ENCODE assay signal across 19 cellular contexts in the genomic region with DNA sequence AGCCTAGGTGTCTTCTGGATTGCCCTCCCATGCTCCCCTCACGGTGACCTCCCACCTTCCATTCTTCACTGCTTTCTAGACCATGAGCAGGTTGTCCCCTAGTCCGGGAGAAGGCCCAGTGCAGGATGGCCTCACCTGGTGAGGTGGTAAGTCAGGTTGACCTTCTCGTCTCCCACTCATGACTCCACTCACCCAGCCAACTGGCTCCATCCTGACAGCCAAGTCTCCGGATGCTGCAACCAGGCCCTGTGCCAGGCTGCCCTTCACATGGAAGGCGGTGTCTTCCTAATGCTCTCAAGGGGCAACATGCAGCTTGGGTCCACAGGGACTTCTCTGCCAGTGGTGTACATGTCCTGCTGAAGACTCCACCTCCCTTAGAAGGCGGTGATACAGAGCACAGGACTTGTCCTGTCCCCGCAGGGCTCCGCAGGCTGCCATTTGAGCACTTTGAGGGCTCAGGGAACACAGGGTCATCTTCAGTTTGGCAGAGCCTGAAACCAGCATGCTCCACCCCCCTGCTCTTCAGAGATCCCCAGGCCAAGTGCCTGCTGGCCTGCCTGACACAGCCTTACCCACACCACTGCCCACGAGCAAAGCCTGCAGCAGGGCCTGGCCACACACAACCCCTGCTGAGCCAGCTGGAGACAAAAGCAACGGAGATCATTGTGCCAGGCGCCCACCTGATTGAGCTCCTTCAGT. TPM values are rescaled to one million over a fixed set of nuclear protein-coding genes. Genes with fewer than 3 reads are reported as not detected.
DNase-seq lines count a peak whose midpoint lies in the region; ATAC-seq, FAIRE-seq and TF ChIP-seq lines count a peak whose summit lies in the region.
"Had no signal": no experiment of that assay in that cellular context is flagged by ENCODE, and none has a peak within 500 bp of the region (broad histone marks: within the 10 kb centered on the region; RNA-seq: fewer than 3 reads in every experiment).

No MANE protein-coding gene starts in this region.

- H3K4me2 ChIP-seq in OCI-LY3 (ENCODE audit: low read length) (peak overlapping the region; percentile 54), HepG2 (ENCODE audit: low read depth, low read length) (no peak overlapping the region), SK-N-SH (no peak overlapping the region)

- H2AFZ ChIP-seq in OCI-LY3 (ENCODE audit: low read depth, low read length) (no peak overlapping the region), HepG2 (ENCODE audit: low read length) (no peak overlapping the region), SK-N-SH (ENCODE audit: low read depth) (no peak overlapping the region)

- DNase-seq in Right ventricle myocardium superior, result no peak
- no peak for DNase-seq in right atrium auricular region (ENCODE audit: low spot score)
- no peak for DNase-seq in HepG2 (ENCODE audit: low spot score)
- DNase-seq in aorta, result no peak
- DNase-seq in SK-N-SH, result no peak
- DNase-seq in tibial nerve (ENCODE audit: low spot score in 2 of 2), result no peak
- DNase-seq: BE2C; DMS53; effector CD8-positive, alpha-beta T cell; lower lobe of right lung; naive B cell; NCI-H2171; NCI-H748 treated with DMSO at 0.1 percent for 48 hours; SJCRH30; stimulated activated CD4-positive, alpha-beta T cell treated with anti-CD3 and anti-CD28 coated beads, Interleukin-4, amount 100 ng/mL, for 4 hours; T-helper 9 cell had no signal

- H3K4me3 ChIP-seq in right atrium auricular region (no peak overlapping the region), OCI-LY3 (ENCODE audit: low read length) (no peak overlapping the region), HepG2 (replicated peaks in 1 of 3; ENCODE audit: insufficient read depth in 1 of 3, low read depth in 2 of 3, low read length in 3 of 3) (no peak overlapping the region), aorta (ENCODE audit: low read length in 2 of 2) (no peak overlapping the region), SK-N-SH (ENCODE audit: low read depth in 2 of 2, low read length in 1 of 2) (no peak overlapping the region), tibial nerve (no peak overlapping the region)
- H3K4me3 ChIP-seq: lower lobe of right lung, SJCRH30 had no signal

- no peaks in the 10 kb centered on the region for H3K9me2 ChIP-seq in SK-N-SH

- WGBS in HepG2 (ENCODE audit: low lambda C conversion rate), result 61% methylated on average over 7 of the region's 11 CpGs
- 88% methylated on average over 11 of the region's 11 CpGs for WGBS in aorta, 2 donors
- 61% methylated on average over 7 of the region's 11 CpGs for whole genome bisulfite sequencing in SK-N-SH (ENCODE audit: low lambda C conversion rate)
- WGBS in tibial nerve, 2 donors, result 84 to 89% methylated on average over 9 to 10 of the region's 11 CpGs

- H4K20me1 ChIP-seq in OCI-LY3 (ENCODE audit: insufficient read depth, low read length) (peaks cover 3% of the 10 kb centered on the region; the same call in 1 of the 2 replicates), HepG2 (ENCODE audit: insufficient read depth, low read length) (no peaks in the 10 kb centered on the region), SK-N-SH (ENCODE audit: insufficient read depth) (no peaks in the 10 kb centered on the region)

- intact Hi-C loops in Right ventricle myocardium superior (cut with DNase I), result no loop called here
- intact Hi-C loops in HepG2 (cut with micrococcal nuclease; ENCODE audit: unreplicated experiment), result no loop called here
- intact Hi-C loops in aorta (cut with DNase I), result no loop called here

- H3K79me2 ChIP-seq in OCI-LY3 (ENCODE audit: low read length), result peaks cover 71% of the 10 kb centered on the region
- no peaks in the 10 kb centered on the region for H3K79me2 ChIP-seq in HepG2 (ENCODE audit: insufficient read depth, low read length)
- no peaks in the 10 kb centered on the region for H3K79me2 ChIP-seq in SK-N-SH (ENCODE audit: insufficient read depth)

- H3K27ac ChIP-seq in right atrium auricular region, result no peak overlapping the region
- peak overlapping the region; percentile 99 for H3K27ac ChIP-seq in OCI-LY3 (ENCODE audit: low read length)
- H3K27ac ChIP-seq in HepG2 (ENCODE audit: extremely low read length, insufficient read depth, low read length), result no peak overlapping the region
- H3K27ac ChIP-seq in aorta (ENCODE audit: low read depth in 1 of 2, low read length in 2 of 2), result no peak overlapping the region
- H3K27ac ChIP-seq in SK-N-SH (ENCODE audit: low read depth in 2 of 2, low read length in 1 of 2), result no peak overlapping the region
- no peak overlapping the region for H3K27ac ChIP-seq in tibial nerve
- H3K27ac ChIP-seq: lower lobe of right lung, SJCRH30 had no signal

- no peaks in the 10 kb centered on the region for H3F3A ChIP-seq in SK-N-SH (replicated peaks; ENCODE audit: insufficient read depth)

- BruUV-seq in HepG2 (replicated peaks; lab: Mats Ljungman, UMichigan), result no TSS peak

- H3K9me3 ChIP-seq in right atrium auricular region (no peaks in the 10 kb centered on the region), OCI-LY3 (ENCODE audit: insufficient read depth, low read length) (no peaks in the 10 kb centered on the region), HepG2 (ENCODE audit: low read length) (no peaks in the 10 kb centered on the region), aorta (ENCODE audit: control insufficient read depth, low read length) (no peaks in the 10 kb centered on the region), SK-N-SH (no peaks in the 10 kb centered on the region), tibial nerve (no peaks in the 10 kb centered on the region)
- H3K9me3 ChIP-seq: BE2C, lower lobe of right lung, SJCRH30 had no signal

- TF ChIP-seq RAD21 in HepG2 (CRISPR knock-in tag; IDR thresholded peaks at IDR 0.05), result no peak
- TF ChIP-seq RAD21 in SK-N-SH (IDR thresholded peaks at IDR 0.05; ENCODE audit: low read length), result no peak

- H3K36me3 ChIP-seq in right atrium auricular region (no peaks in the 10 kb centered on the region), OCI-LY3 (replicated peaks; ENCODE audit: low read depth, low read length) (peaks cover 67% of the 10 kb centered on the region), HepG2 (replicated peaks in 1 of 2; ENCODE audit: control insufficient read depth in 1 of 2, insufficient read depth in 2 of 2, low read length in 2 of 2) (no peaks in the 10 kb centered on the region), aorta (ENCODE audit: control insufficient read depth in 1 of 2, insufficient read depth in 2 of 2, low read length in 1 of 2) (no peaks in the 10 kb centered on the region), SK-N-SH (replicated peaks in 1 of 2; ENCODE audit: control insufficient read depth in 1 of 2, insufficient read depth in 2 of 2, low read length in 1 of 2) (no peaks in the 10 kb centered on the region), tibial nerve (no peaks in the 10 kb centered on the region)
- H3K36me3 ChIP-seq: BE2C, lower lobe of right lung, SJCRH30 had no signal

- TF ChIP-seq POLR2A in HepG2 (IDR thresholded peaks at IDR 0.05; ENCODE audit: insufficient read depth in 1 of 2, low read depth in 2 of 2, low read length in 2 of 2) (no peak), tibial nerve (IDR thresholded peaks at IDR 0.05) (no peak)

- TF ChIP-seq CTCF in right atrium auricular region (IDR thresholded peaks at IDR 0.05) (no peak), OCI-LY3 (IDR thresholded peaks at IDR 0.05; ENCODE audit: low read depth, low read length) (no peak), HepG2 (CRISPR knock-in tag; IDR thresholded peaks at IDR 0.05) (no peak), SK-N-SH (IDR thresholded peaks at IDR 0.05) (no peak), tibial nerve (IDR thresholded peaks at IDR 0.05) (no peak)

- in situ Hi-C loops in HepG2 (cut with HindIII; ENCODE audit: extremely low pct_ligation_motif_present, low pct_unique_long_range_greater_than_20kb), result no loop called here

- POLR2A ChIA-PET in HepG2 (lab: Yijun Ruan, JAX) (interaction anchor here (1.2 to 2.8 kb wide), 3 partner anchors 7 to 26 kb away, joined by 3 to 13 read pairs (median 7); no protein-coding TSS in a partner anchor), SK-N-SH (lab: Yijun Ruan, JAX) (no interaction called here)

- no peak for TF ChIP-seq EP300 in HepG2 (IDR thresholded peaks at IDR 0.05; ENCODE audit: low read depth in 2 of 2, low read length in 2 of 2)
- no peak for TF ChIP-seq EP300 in HepG2 (CRISPR knock-in tag; IDR thresholded peaks at IDR 0.05; ENCODE audit: borderline replicate concordance)
- no peak for TF ChIP-seq EP300 in SK-N-SH (IDR thresholded peaks at IDR 0.05; ENCODE audit: borderline replicate concordance in 1 of 2, low read depth in 1 of 2, low read length in 1 of 2)
- no peak for TF ChIP-seq EP300 in tibial nerve (IDR thresholded peaks at IDR 0.05)

- peak; percentile 38 for ATAC-seq in Right ventricle myocardium superior (ENCODE audit: poor library complexity)
- ATAC-seq in HepG2, result peak; percentile 21; the same call in 2 of the 3 replicates
- ATAC-seq in aorta (ENCODE audit: low FRiP score), result peak; percentile 38
- ATAC-seq: lower lobe of right lung, PC-3 had no signal

- H3K4me1 ChIP-seq in right atrium auricular region (peaks cover 0 to 4% of the 10 kb centered on the region in 2 donors), OCI-LY3 (ENCODE audit: low read length) (peaks cover 96% of the 10 kb centered on the region), HepG2 (ENCODE audit: insufficient read depth, low read length) (peaks cover 15% of the 10 kb centered on the region), aorta (ENCODE audit: control insufficient read depth in 1 of 2, insufficient read depth in 2 of 2, low read length in 2 of 2) (no peaks in the 10 kb centered on the region), SK-N-SH (ENCODE audit: control insufficient read depth in 1 of 2, insufficient read depth in 2 of 2, low read depth in 1 of 2, low read length in 1 of 2) (no peaks in the 10 kb centered on the region), tibial nerve (peaks cover 0 to 30% (median 4%) of the 10 kb centered on the region in 4 donors)
- H3K4me1 ChIP-seq: BE2C, SJCRH30 had no signal

- H3K27me3 ChIP-seq in right atrium auricular region, result no peaks in the 10 kb centered on the region
- H3K27me3 ChIP-seq in OCI-LY3 (ENCODE audit: low read depth, low read length), result no peaks in the 10 kb centered on the region
- H3K27me3 ChIP-seq in HepG2 (ENCODE audit: control insufficient read depth in 1 of 2, insufficient read depth in 2 of 2, low read length in 2 of 2), result peaks cover 0 to 11% of the 10 kb centered on the region in 2 experiments; a peak in 1 of 5 replicates
- H3K27me3 ChIP-seq in aorta (ENCODE audit: control insufficient read depth in 1 of 2, insufficient read depth in 2 of 2, low read length in 1 of 2), result no peaks in the 10 kb centered on the region
- H3K27me3 ChIP-seq in SK-N-SH (ENCODE audit: insufficient read depth), result no peaks in the 10 kb centered on the region; the same call in 1 of the 2 replicates
- no peaks in the 10 kb centered on the region for H3K27me3 ChIP-seq in tibial nerve
- H3K27me3 ChIP-seq: BE2C, SJCRH30 had no signal

- CTCF ChIA-PET in HepG2 (lab: Yijun Ruan, JAX; ENCODE audit: low intra/inter-chr PET ratio, low total read pairs) (no interaction called here), SK-N-SH (lab: Yijun Ruan, JAX) (interaction anchor here (1.5 to 5.2 kb wide), 4 partner anchors 13 to 59 kb away, joined by 4 to 31 read pairs (median 10); no protein-coding TSS in a partner anchor)

- H3K9ac ChIP-seq in OCI-LY3 (ENCODE audit: low read length), result peak overlapping the region; percentile 97
- no peak overlapping the region for H3K9ac ChIP-seq in HepG2 (ENCODE audit: insufficient read depth, low read depth, low read length)
- no peak overlapping the region for H3K9ac ChIP-seq in SK-N-SH

- no peak for FAIRE-seq in HepG2 (lab: Jason Lieb, UNC)
- FAIRE-seq: small intestine had no signal

RNA-seq across cellular contexts. Expression of gene BATF, which starts 25.4 kb away (rescaled TPM):
- 0.62 TPM for total RNA-seq in Right ventricle myocardium superior
- total RNA-seq in right atrium auricular region, result 1 to 10 TPM; 1.4 to 6.2 TPM
- total RNA-seq in HepG2 (2016; rRNA removed; fragmentation: Illumina TruSeq; extraction: Trizol), result 0.22 and 0.44 TPM in 2 replicates
- total RNA-seq in HepG2 (2016; cell fraction: cytosol; rRNA removed; fragmentation: Illumina TruSeq; extraction: Trizol; ENCODE audit: low read depth), result 0.26 and 0.30 TPM in 2 replicates
- total RNA-seq in HepG2 (2016; cell fraction: insoluble cytoplasmic fraction; rRNA removed; fragmentation: Illumina TruSeq; extraction: Trizol), result 0.19 TPM in 1 of 2 replicates, not detected in the other
- 0.53 and 0.96 TPM in 2 replicates for total RNA-seq in HepG2 (2016; cell fraction: membrane; rRNA removed; fragmentation: Illumina TruSeq; extraction: Trizol)
- not detected in 2 replicates for total RNA-seq in HepG2 (2016; cell fraction: nucleus; rRNA removed; fragmentation: Illumina TruSeq; extraction: Trizol)
- polyA plus RNA-seq in HepG2 (2011; rRNA removed), result 0.37 and 0.88 TPM in 2 replicates
- polyA plus RNA-seq in HepG2 (2011; cell fraction: cytosol; rRNA removed), result 0.31 and 0.60 TPM in 2 replicates
- 0.48 TPM in 2 replicates for polyA plus RNA-seq in HepG2 (2011; cell fraction: nucleus; rRNA removed)
- polyA plus RNA-seq in HepG2 (2012), result 0.20 TPM in 1 of 2 replicates, not detected in the other
- polyA plus RNA-seq in HepG2 (2016; cell fraction: cytosol; fragmentation: Illumina TruSeq; extraction: Trizol; ENCODE audit: low read depth), result 0.44 and 0.83 TPM in 2 replicates
- 0.41 TPM in 1 of 2 replicates, not detected in the other for polyA plus RNA-seq in HepG2 (2016; cell fraction: insoluble cytoplasmic fraction; fragmentation: Illumina TruSeq; extraction: Trizol; ENCODE audit: low read depth)
- 0.79 and 0.93 TPM in 2 replicates for polyA plus RNA-seq in HepG2 (2016; cell fraction: membrane; fragmentation: Illumina TruSeq; extraction: Trizol; ENCODE audit: low read depth)
- not detected in 2 replicates for polyA plus RNA-seq in HepG2 (2016; cell fraction: nucleus; fragmentation: Illumina TruSeq; extraction: Trizol; ENCODE audit: insufficient read depth, low read depth)
- 0.70 TPM in 1 of 2 replicates, not detected in the other for polyA minus RNA-seq in HepG2 (2011; rRNA and poly(A)+ RNA removed; ENCODE audit: low replicate concordance)
- polyA minus RNA-seq in HepG2 (2011; cell fraction: cytosol; rRNA and poly(A)+ RNA removed), result 0.69 TPM in 1 of 2 replicates, not detected in the other
- 0.62 TPM in 1 of 2 replicates, not detected in the other for polyA minus RNA-seq in HepG2 (2011; cell fraction: nucleus; rRNA and poly(A)+ RNA removed)
- total RNA-seq in aorta, result 1 to 10 TPM; 2.6 to 3.2 TPM
- polyA plus RNA-seq in aorta, result 1 to 10 TPM; 2.1 to 8.0 TPM
- not detected in 2 replicates for polyA plus RNA-seq in SK-N-SH (2012; rRNA removed)
- polyA plus RNA-seq in SK-N-SH (2012; cell fraction: cytosol; rRNA removed), result not detected in 2 replicates
- polyA plus RNA-seq in SK-N-SH (2012; cell fraction: nucleus; rRNA removed), result not detected in 2 replicates
- 10 to 100 TPM in 1 of 4 donors, 1 to 10 TPM in 2, not detected in 1; 3.8 to 11.1 (median 6.3) TPM for total RNA-seq in tibial nerve
- total RNA-seq: PC-3, SJCRH30 had no signal

RNA-seq across cellular contexts. Expression of gene FLVCR2, which starts 30.7 kb away (rescaled TPM):
- 2.1 TPM for total RNA-seq in Right ventricle myocardium superior
- 1 to 10 TPM; 2.2 to 5.5 TPM for total RNA-seq in right atrium auricular region
- total RNA-seq in HepG2 (2016; rRNA removed; fragmentation: Illumina TruSeq; extraction: Trizol), result 5.5 and 9.9 TPM in 2 replicates
- 7.3 and 7.4 TPM in 2 replicates for total RNA-seq in HepG2 (2016; cell fraction: cytosol; rRNA removed; fragmentation: Illumina TruSeq; extraction: Trizol; ENCODE audit: low read depth)
- 5.0 and 9.9 TPM in 2 replicates for total RNA-seq in HepG2 (2016; cell fraction: insoluble cytoplasmic fraction; rRNA removed; fragmentation: Illumina TruSeq; extraction: Trizol)
- total RNA-seq in HepG2 (2016; cell fraction: membrane; rRNA removed; fragmentation: Illumina TruSeq; extraction: Trizol), result 4.0 TPM in 2 replicates
- 10.9 and 16.4 TPM in 2 replicates for total RNA-seq in HepG2 (2016; cell fraction: nucleus; rRNA removed; fragmentation: Illumina TruSeq; extraction: Trizol)
- 10.5 and 10.8 TPM in 2 replicates for polyA plus RNA-seq in HepG2 (2011; rRNA removed)
- 7.4 and 9.1 TPM in 2 replicates for polyA plus RNA-seq in HepG2 (2011; cell fraction: cytosol; rRNA removed)
- 8.0 and 8.1 TPM in 2 replicates for polyA plus RNA-seq in HepG2 (2011; cell fraction: nucleus; rRNA removed)
- 5.6 and 6.4 TPM in 2 replicates for polyA plus RNA-seq in HepG2 (2012)
- polyA plus RNA-seq in HepG2 (2016; cell fraction: cytosol; fragmentation: Illumina TruSeq; extraction: Trizol; ENCODE audit: low read depth), result 0.65 and 1.3 TPM in 2 replicates
- polyA plus RNA-seq in HepG2 (2016; cell fraction: insoluble cytoplasmic fraction; fragmentation: Illumina TruSeq; extraction: Trizol; ENCODE audit: low read depth), result 4.2 and 5.4 TPM in 2 replicates
- 1.6 and 1.8 TPM in 2 replicates for polyA plus RNA-seq in HepG2 (2016; cell fraction: membrane; fragmentation: Illumina TruSeq; extraction: Trizol; ENCODE audit: low read depth)
- 10.5 and 14.8 TPM in 2 replicates for polyA plus RNA-seq in HepG2 (2016; cell fraction: nucleus; fragmentation: Illumina TruSeq; extraction: Trizol; ENCODE audit: insufficient read depth, low read depth)
- polyA minus RNA-seq in HepG2 (2011; rRNA and poly(A)+ RNA removed; ENCODE audit: low replicate concordance), result 13.9 and 28.4 TPM in 2 replicates
- 9.8 and 11.6 TPM in 2 replicates for polyA minus RNA-seq in HepG2 (2011; cell fraction: cytosol; rRNA and poly(A)+ RNA removed)
- polyA minus RNA-seq in HepG2 (2011; cell fraction: nucleus; rRNA and poly(A)+ RNA removed), result 15.9 and 16.5 TPM in 2 replicates
- total RNA-seq in aorta, result 10 to 100 TPM; 14.6 to 15.4 TPM
- 1 to 10 TPM in 1 of 2 donors, under 1 TPM in 1; 0.38 to 7.6 TPM for polyA plus RNA-seq in aorta
- polyA plus RNA-seq in SK-N-SH (2012; rRNA removed), result 0.05 and 0.08 TPM in 2 replicates
- 0.03 and 0.07 TPM in 2 replicates for polyA plus RNA-seq in SK-N-SH (2012; cell fraction: cytosol; rRNA removed)
- 0.14 TPM in 2 replicates for polyA plus RNA-seq in SK-N-SH (2012; cell fraction: nucleus; rRNA removed)
- 10 to 100 TPM; 65.9 to 86.1 (median 74.4) TPM for total RNA-seq in tibial nerve
